24 cellular contexts compared by ENCODE assay signal in genomic region chr3:65786891-65787290, GRCh38.
"Had no signal": no experiment of that assay in that cellular context is flagged by ENCODE, and none has a peak within 500 bp of the region (broad histone marks: within the 10 kb centered on the region; RNA-seq: fewer than 3 reads in every experiment).

No MANE protein-coding gene starts in this region.

- H3K4me3 ChIP-seq: heart left ventricle, lower lobe of right lung, right lobe of liver, skin epidermis, stomach, upper lobe of right lung had no signal

- H3K27me3 Mint-ChIP-seq: activated B cell treated with CpG ODN at 0.5 μM for 24 hours; activated CD4-positive, alpha-beta T cell treated with anti-CD3 and anti-CD28 coated beads for 36 hours; activated naive CD8-positive, alpha-beta T cell treated with anti-CD3 and anti-CD28 coated beads, Interleukin-2, amount 10 ng/mL, durations not matched to agents 7 days and 5 days; stimulated activated memory B cell treated with anti-CD40 and anti-IgM and Interleukin-4, amounts not matched to agents 10 μg/mL and 1 μg/mL and 100 μg/mL, for 72 hours had no signal

- H3K36me3 Mint-ChIP-seq: activated naive CD8-positive, alpha-beta T cell treated with anti-CD3 and anti-CD28 coated beads, Interleukin-2, amount 10 ng/mL, durations not matched to agents 7 days and 5 days; naive thymus-derived CD8-positive, alpha-beta T cell; stimulated activated memory B cell treated with anti-CD40 and anti-IgM and Interleukin-4, amounts not matched to agents 10 μg/mL and 1 μg/mL and 100 μg/mL, for 72 hours had no signal

- H3K4me3 Mint-ChIP-seq: activated B cell treated with CpG ODN at 0.5 μM for 24 hours; activated CD4-positive, alpha-beta T cell treated with anti-CD3 and anti-CD28 coated beads for 36 hours; activated naive CD8-positive, alpha-beta T cell treated with anti-CD3 and anti-CD28 coated beads, Interleukin-2, amount 10 ng/mL, durations not matched to agents 7 days and 5 days; activated T-cell treated with anti-CD3 and anti-CD28 coated beads, Interleukin-2, amount 50 U/mL, for 4 hours; naive thymus-derived CD8-positive, alpha-beta T cell; stimulated activated memory B cell treated with anti-CD40 and anti-IgM and Interleukin-4, amounts not matched to agents 10 μg/mL and 1 μg/mL and 100 μg/mL, for 72 hours had no signal

- H3K9me3 Mint-ChIP-seq: activated B cell treated with CpG ODN at 0.5 μM for 24 hours; activated naive CD8-positive, alpha-beta T cell treated with anti-CD3 and anti-CD28 coated beads, Interleukin-2, amount 10 ng/mL, durations not matched to agents 7 days and 5 days; activated T-cell treated with anti-CD3 and anti-CD28 coated beads, Interleukin-2, amount 50 U/mL, for 4 hours; activated T-helper 2 cell treated with anti-CD3 and anti-CD28 coated beads, Interferon-gamma antibody, Interleukin-2, Interleukin-4, amounts not matched to agents 10 μg/mL and 5 μg/mL and 100 μg/mL, durations not matched to agents 14 hours and 24 hours and 36 hours; stimulated activated memory B cell treated with anti-CD40 and anti-IgM and Interleukin-4, amounts not matched to agents 10 μg/mL and 1 μg/mL and 100 μg/mL, for 72 hours had no signal

- H3K27ac ChIP-seq: epithelial cell of prostate, heart left ventricle, lower lobe of right lung, neutrophil, right lobe of liver, skin epidermis, upper lobe of right lung had no signal

- H3K27me3 ChIP-seq: heart left ventricle, neutrophil, right lobe of liver, stomach, upper lobe of right lung had no signal

- ATAC-seq: activated CD4-positive, alpha-beta T cell treated with anti-CD3 and anti-CD28 coated beads for 36 hours; activated T-cell treated with anti-CD3 and anti-CD28 coated beads, Interleukin-2, amount 50 U/mL, for 4 hours; lower lobe of right lung; naive thymus-derived CD8-positive, alpha-beta T cell; stimulated activated memory B cell treated with anti-CD40 and anti-IgM and Interleukin-4, amounts not matched to agents 10 μg/mL and 1 μg/mL and 100 μg/mL, for 72 hours; upper lobe of right lung had no signal

- H3K27ac Mint-ChIP-seq: activated B cell treated with CpG ODN at 0.5 μM for 24 hours; activated CD4-positive, alpha-beta T cell treated with anti-CD3 and anti-CD28 coated beads for 36 hours; activated naive CD8-positive, alpha-beta T cell treated with anti-CD3 and anti-CD28 coated beads, Interleukin-2, amount 10 ng/mL, durations not matched to agents 7 days and 5 days; activated T-helper 2 cell treated with anti-CD3 and anti-CD28 coated beads, Interferon-gamma antibody, Interleukin-2, Interleukin-4, amounts not matched to agents 10 μg/mL and 5 μg/mL and 100 μg/mL, durations not matched to agents 14 hours and 24 hours and 36 hours; naive thymus-derived CD8-positive, alpha-beta T cell; stimulated activated memory B cell treated with anti-CD40 and anti-IgM and Interleukin-4, amounts not matched to agents 10 μg/mL and 1 μg/mL and 100 μg/mL, for 72 hours had no signal

- H3K4me1 Mint-ChIP-seq: activated B cell treated with CpG ODN at 0.5 μM for 24 hours; activated CD4-positive, alpha-beta T cell treated with anti-CD3 and anti-CD28 coated beads for 36 hours; activated naive CD8-positive, alpha-beta T cell treated with anti-CD3 and anti-CD28 coated beads, Interleukin-2, amount 10 ng/mL, durations not matched to agents 7 days and 5 days; naive thymus-derived CD8-positive, alpha-beta T cell; stimulated activated memory B cell treated with anti-CD40 and anti-IgM and Interleukin-4, amounts not matched to agents 10 μg/mL and 1 μg/mL and 100 μg/mL, for 72 hours had no signal

- H3K36me3 ChIP-seq: heart left ventricle, lower lobe of right lung, neutrophil, right lobe of liver, stomach, upper lobe of right lung had no signal

- DNase-seq: activated B cell treated with CpG ODN at 0.5 μM for 24 hours; activated CD4-positive, alpha-beta T cell treated with anti-CD3 and anti-CD28 coated beads for 36 hours; activated CD4-positive, alpha-beta T cell treated with anti-CD3 and anti-CD28 coated beads, Interleukin-2, amount 50 U/mL, for 4 hours; activated CD8-positive, alpha-beta memory T cell treated with anti-CD3 and anti-CD28 coated beads for 24 hours; activated CD8-positive, alpha-beta memory T cell treated with anti-CD3 and anti-CD28 coated beads, Interleukin-2, amount 50 U/mL, for 4 hours; activated naive CD4-positive, alpha-beta T cell treated with Interleukin-2 at 50 U/mL for 16 hours; activated naive CD8-positive, alpha-beta T cell treated with anti-CD3 and anti-CD28 coated beads, Interleukin-2, amount 10 ng/mL, durations not matched to agents 7 days and 5 days; activated T-cell treated with anti-CD3 and anti-CD28 coated beads, Interleukin-2, amount 50 U/mL, for 4 hours; amniotic stem cell; cerebellar nuclear complex; heart left ventricle; lower lobe of right lung; mesendoderm; naive thymus-derived CD8-positive, alpha-beta T cell; right lobe of liver; stimulated activated CD4-positive, alpha-beta T cell treated with anti-CD3 and anti-CD28 coated beads, Interleukin-2, amount 100 ng/mL, for 24 hours; stomach; T-helper 1 cell; upper lobe of right lung had no signal

- H3K9me3 ChIP-seq: heart left ventricle, lower lobe of right lung, neutrophil, right lobe of liver, stomach, upper lobe of right lung had no signal
